20 cellular contexts compared by ENCODE assay signal in the genomic region with DNA sequence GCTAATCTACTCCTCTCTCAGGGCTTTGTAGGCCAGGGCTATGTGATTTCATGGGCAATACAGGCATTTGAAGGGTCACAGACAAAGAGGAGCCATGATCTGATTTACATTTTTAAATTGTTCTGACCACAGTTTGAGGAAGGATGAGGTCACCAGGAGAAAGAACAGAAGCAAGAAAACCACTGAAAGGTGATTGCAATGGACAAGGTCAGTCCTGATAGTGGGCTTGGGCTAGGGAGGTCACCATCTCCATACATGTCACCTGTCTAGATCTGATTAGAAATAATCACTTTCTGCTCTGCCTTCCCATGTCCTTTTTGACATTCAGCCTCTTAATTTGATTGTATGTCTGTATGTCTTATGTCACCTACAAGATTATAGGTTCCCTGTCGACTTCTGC.
"Had no signal": no experiment of that assay in that cellular context is flagged by ENCODE, and none has a peak within 500 bp of the region (broad histone marks: within the 10 kb centered on the region; RNA-seq: fewer than 3 reads in every experiment).

No MANE protein-coding gene starts in this region.

- H3K4me2 ChIP-seq: hepatocyte had no signal

- H3K4me3 ChIP-seq: coronary artery, esophagus muscularis mucosa, gastroesophageal sphincter, heart left ventricle, hepatocyte, lower lobe of right lung, sigmoid colon, spleen, thoracic aorta, tibial nerve, upper lobe of left lung had no signal

- H3K36me3 ChIP-seq: esophagus muscularis mucosa, gastroesophageal sphincter, heart left ventricle, lower lobe of right lung, neutrophil, sigmoid colon, spleen, thoracic aorta, tibial nerve, upper lobe of left lung had no signal

- H3K79me2 ChIP-seq: hepatocyte, parathyroid adenoma had no signal

- H3K27ac ChIP-seq: coronary artery, esophagus muscularis mucosa, foreskin keratinocyte, gastroesophageal sphincter, heart left ventricle, hepatocyte, lower lobe of right lung, neutrophil, parathyroid adenoma, sigmoid colon, spleen, thoracic aorta, tibial nerve, upper lobe of left lung had no signal

- H3K27me3 ChIP-seq: esophagus muscularis mucosa, foreskin keratinocyte, gastroesophageal sphincter, heart left ventricle, hepatocyte, neutrophil, sigmoid colon, spleen, tibial nerve, upper lobe of left lung had no signal

- H2AFZ ChIP-seq: hepatocyte, parathyroid adenoma had no signal

- H3K4me1 ChIP-seq: esophagus muscularis mucosa, foreskin keratinocyte, gastroesophageal sphincter, heart left ventricle, lower lobe of right lung, spleen, tibial nerve, upper lobe of left lung had no signal

- H3K9me3 ChIP-seq: esophagus muscularis mucosa, gastroesophageal sphincter, lower lobe of right lung, neutrophil, sigmoid colon, spleen, thoracic aorta, tibial nerve, upper lobe of left lung had no signal

- DNase-seq: dermis blood vessel endothelial cell; effector memory CD4-positive, alpha-beta T cell; foreskin keratinocyte; heart left ventricle; left ventricle myocardium superior; lower lobe of right lung; natural killer cell; sigmoid colon; spleen; stimulated activated CD4-positive, alpha-beta T cell treated with anti-CD3 and anti-CD28 coated beads, Interleukin-4, amount 100 ng/mL, for 4 hours; stimulated activated naive B cell treated with anti-CD40 and anti-IgM and Interleukin-4, amounts not matched to agents 10 μg/mL and 1 μg/mL and 100 μg/mL, for 72 hours; upper lobe of left lung had no signal

- ATAC-seq: foreskin keratinocyte; gastroesophageal sphincter; heart left ventricle; left ventricle myocardium superior; lower lobe of right lung; natural killer cell; stimulated activated naive B cell treated with anti-CD40 and anti-IgM and Interleukin-4, amounts not matched to agents 10 μg/mL and 1 μg/mL and 100 μg/mL, for 72 hours had no signal
